Comparison of ENCODE assay signal across 10 cellular contexts in the genomic region with DNA sequence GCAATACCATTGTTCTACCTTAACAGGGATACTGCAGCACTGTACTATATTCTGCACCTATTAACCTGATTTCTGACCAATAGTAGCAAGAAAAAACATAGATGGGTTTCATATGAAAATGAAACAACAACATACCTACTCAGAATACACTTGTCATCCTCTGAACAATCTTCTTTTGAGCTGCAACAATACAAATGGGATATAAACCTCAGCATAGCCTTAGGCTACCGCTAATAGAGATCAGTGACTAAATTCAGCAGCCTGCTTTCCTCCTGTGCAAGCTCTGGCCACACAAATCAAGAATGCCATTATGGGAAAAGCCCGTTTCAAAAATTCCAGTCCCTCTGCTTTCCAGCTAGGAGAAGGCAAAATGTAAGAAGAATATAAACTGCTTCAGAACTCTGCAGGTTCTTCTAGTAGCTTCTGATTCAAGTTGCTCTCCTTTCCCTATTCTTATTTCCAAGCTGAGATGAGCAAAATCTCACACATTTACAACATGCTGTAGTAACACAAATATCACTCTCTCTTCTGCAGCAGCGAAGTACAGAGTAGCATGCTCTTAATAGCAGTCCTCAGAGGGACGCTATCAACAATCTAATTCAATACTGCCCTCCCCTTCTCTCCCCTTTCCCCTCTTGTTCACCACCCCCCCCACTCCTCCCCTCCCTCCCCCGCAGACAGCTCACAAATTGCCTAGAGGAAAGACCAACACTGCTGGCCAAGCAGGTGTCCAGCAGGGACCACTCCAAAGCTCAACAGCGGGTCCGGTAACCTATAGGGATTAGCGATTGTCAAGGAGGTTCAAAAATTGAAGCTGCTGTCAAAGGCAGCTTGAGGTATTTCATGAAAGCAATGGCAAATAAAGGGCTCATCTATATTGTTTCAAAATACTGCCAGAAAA.
DNase-seq lines count a peak whose midpoint lies in the region; ATAC-seq lines count a peak whose summit lies in the region.
"Had no signal": no experiment of that assay in that cellular context is flagged by ENCODE, and none has a peak within 500 bp of the region (broad histone marks: within the 10 kb centered on the region; RNA-seq: fewer than 3 reads in every experiment).

No MANE protein-coding gene starts in this region.

- ATAC-seq in HG02678 (IDR thresholded peaks at IDR 0.05; ENCODE audit: unreplicated experiment), result no peak
- ATAC-seq: A549 had no signal

- H3K27me3 ChIP-seq in endocrine pancreas (ENCODE audit: control insufficient read depth, insufficient read depth, low read length), result no peaks in the 10 kb centered on the region

- DNase-seq in NCI-H345 (lab: John Stamatoyannopoulos, UW) (peak; percentile 25), NCI-H345 treated with DMSO at 0.1 percent for 48 hours (lab: John Stamatoyannopoulos, UW; ENCODE audit: unreplicated experiment) (no peak), NCI-H2081 (lab: John Stamatoyannopoulos, UW) (peak; percentile 56 to 87), retina (peak; percentile 39), NCI-H446 (lab: John Stamatoyannopoulos, UW) (no peak), pons (ENCODE audit: low spot score) (no peak)
- DNase-seq: DMS 273 treated with DMSO at 0.1 percent for 48 hours had no signal

- H3K4me3 ChIP-seq in endocrine pancreas (ENCODE audit: control insufficient read depth, insufficient read depth, low read length), result peak overlapping the region; percentile 22
- H3K4me3 ChIP-seq: A549 had no signal

- H3K36me3 ChIP-seq in endocrine pancreas (ENCODE audit: control insufficient read depth, insufficient read depth, low read length), result no peaks in the 10 kb centered on the region

- no peaks in the 10 kb centered on the region for H3K4me1 ChIP-seq in endocrine pancreas (ENCODE audit: control insufficient read depth, insufficient read depth, low read length)
- H3K4me1 ChIP-seq: A549 had no signal

- no peaks in the 10 kb centered on the region for H3K9me3 ChIP-seq in endocrine pancreas (ENCODE audit: control insufficient read depth, low read length)
- H3K9me3 ChIP-seq: A549 had no signal

- no peak overlapping the region for H3K9ac ChIP-seq in endocrine pancreas (ENCODE audit: control insufficient read depth, insufficient read depth, low read length)

Comparison
In these comparisons a context has a peak if more than half of its experiments do, and no peak if none do; other contexts are left out.
1. DNase-seq: peak in NCI-H345 (single experiment), NCI-H2081 (2 of 2) and retina (single experiment); none in NCI-H345 treated with DMSO at 0.1 percent for 48 hours (single experiment), NCI-H446 (0 of 2) and pons (single experiment).